26 cellular contexts compared by ENCODE assay signal in genomic region chr15:68719676-68720075, GRCh38.
"Had no signal": no experiment of that assay in that cellular context is flagged by ENCODE, and none has a peak within 500 bp of the region (broad histone marks: within the 10 kb centered on the region; RNA-seq: fewer than 3 reads in every experiment).

No MANE protein-coding gene starts in this region.

- H3K4me2 ChIP-seq: KMS-11 had no signal

- ATAC-seq: activated CD4-positive, CD25-positive, alpha-beta regulatory T cell treated with anti-CD3 and anti-CD28 coated beads, Interleukin-2, amount 50 U/mL, for 24 hours; activated CD8-positive, alpha-beta T cell treated with anti-CD3 and anti-CD28 coated beads, Interleukin-2, amount 10 ng/mL, durations not matched to agents 7 days and 5 days; PC-3 had no signal

- H3K4me1 ChIP-seq: adrenal gland, ascending aorta had no signal

- H3K4me3 ChIP-seq: adrenal gland, ascending aorta had no signal

- H3K9me3 Mint-ChIP-seq: activated naive CD8-positive, alpha-beta T cell treated with anti-CD3 and anti-CD28 coated beads, Interleukin-2, amount 10 ng/mL, durations not matched to agents 7 days and 5 days; T-helper 1 cell treated with Interleukin-12 subunit alpha and Interleukin-12 subunit beta and Interleukin-4 antibody, amounts not matched to agents 30 μg/mL and 1 μg/mL, for 36 hours had no signal

- H3K9me3 ChIP-seq: adrenal gland, ascending aorta had no signal

- H3K36me3 ChIP-seq: adrenal gland, ascending aorta, brain microvascular endothelial cell had no signal

- H3K9ac ChIP-seq: KMS-11 had no signal

- DNase-seq: activated CD4-positive, alpha-beta T cell treated with anti-CD3 and anti-CD28 coated beads for 48 hours; activated CD4-positive, alpha-beta T cell treated with anti-CD3 and anti-CD28 coated beads, Interleukin-2, amount 50 U/mL, for 4 hours; activated CD8-positive, alpha-beta memory T cell treated with anti-CD3 and anti-CD28 coated beads, Interleukin-2, amount 50 U/mL, for 48 hours; activated CD8-positive, alpha-beta T cell treated with anti-CD3 and anti-CD28 coated beads, Interleukin-2, amount 10 ng/mL, durations not matched to agents 7 days and 5 days; activated naive CD4-positive, alpha-beta T cell treated with anti-CD3 and anti-CD28 coated beads, Interleukin-2, amount 50 U/mL, for 16 hours; activated naive CD8-positive, alpha-beta T cell treated with anti-CD3 and anti-CD28 coated beads, Interleukin-2, amount 10 ng/mL, durations not matched to agents 7 days and 5 days; activated T-cell treated with anti-CD3 and anti-CD28 coated beads, Interleukin-2, amount 50 U/mL, for 1 hour; adrenal gland; brain microvascular endothelial cell; caudate nucleus; NCI-H1092 treated with DMSO at 0.1 percent for 48 hours; NCI-H1417 treated with DMSO at 0.1 percent for 48 hours; NCI-H1694; NCI-H2029; NCI-H2107; NCI-H2171 treated with DMSO at 0.1 percent for 48 hours; NCI-H226; NCI-H510A; NCI-H526 treated with DMSO at 0.1 percent for 48 hours; NK-92 treated with Interleukin-12 subunit alpha and Interleukin-12 subunit beta, amount 100 ng/mL, for 24 hours; PC-3; SHP77 treated with DMSO at 0.1 percent for 48 hours had no signal

- H3K27me3 ChIP-seq: adrenal gland, ascending aorta, brain microvascular endothelial cell had no signal

- H3K27ac Mint-ChIP-seq: activated CD8-positive, alpha-beta T cell treated with anti-CD3 and anti-CD28 coated beads, Interleukin-2, amount 10 ng/mL, durations not matched to agents 7 days and 5 days; activated naive CD8-positive, alpha-beta T cell treated with anti-CD3 and anti-CD28 coated beads, Interleukin-2, amount 10 ng/mL, durations not matched to agents 7 days and 5 days; T-helper 1 cell treated with Interleukin-12 subunit alpha and Interleukin-12 subunit beta and Interleukin-4 antibody, amounts not matched to agents 30 μg/mL and 1 μg/mL, for 36 hours had no signal

- H3K27ac ChIP-seq: adrenal gland, ascending aorta, brain microvascular endothelial cell, KMS-11 had no signal

- H3K4me3 Mint-ChIP-seq: activated CD8-positive, alpha-beta T cell treated with anti-CD3 and anti-CD28 coated beads, Interleukin-2, amount 10 ng/mL, durations not matched to agents 7 days and 5 days; activated naive CD8-positive, alpha-beta T cell treated with anti-CD3 and anti-CD28 coated beads, Interleukin-2, amount 10 ng/mL, durations not matched to agents 7 days and 5 days; T-helper 1 cell treated with Interleukin-12 subunit alpha and Interleukin-12 subunit beta and Interleukin-4 antibody, amounts not matched to agents 30 μg/mL and 1 μg/mL, for 36 hours had no signal

- H3K36me3 Mint-ChIP-seq: activated naive CD8-positive, alpha-beta T cell treated with anti-CD3 and anti-CD28 coated beads, Interleukin-2, amount 10 ng/mL, durations not matched to agents 7 days and 5 days had no signal
